Comparison of ENCODE assay signal across 8 cellular contexts in the genomic region with DNA sequence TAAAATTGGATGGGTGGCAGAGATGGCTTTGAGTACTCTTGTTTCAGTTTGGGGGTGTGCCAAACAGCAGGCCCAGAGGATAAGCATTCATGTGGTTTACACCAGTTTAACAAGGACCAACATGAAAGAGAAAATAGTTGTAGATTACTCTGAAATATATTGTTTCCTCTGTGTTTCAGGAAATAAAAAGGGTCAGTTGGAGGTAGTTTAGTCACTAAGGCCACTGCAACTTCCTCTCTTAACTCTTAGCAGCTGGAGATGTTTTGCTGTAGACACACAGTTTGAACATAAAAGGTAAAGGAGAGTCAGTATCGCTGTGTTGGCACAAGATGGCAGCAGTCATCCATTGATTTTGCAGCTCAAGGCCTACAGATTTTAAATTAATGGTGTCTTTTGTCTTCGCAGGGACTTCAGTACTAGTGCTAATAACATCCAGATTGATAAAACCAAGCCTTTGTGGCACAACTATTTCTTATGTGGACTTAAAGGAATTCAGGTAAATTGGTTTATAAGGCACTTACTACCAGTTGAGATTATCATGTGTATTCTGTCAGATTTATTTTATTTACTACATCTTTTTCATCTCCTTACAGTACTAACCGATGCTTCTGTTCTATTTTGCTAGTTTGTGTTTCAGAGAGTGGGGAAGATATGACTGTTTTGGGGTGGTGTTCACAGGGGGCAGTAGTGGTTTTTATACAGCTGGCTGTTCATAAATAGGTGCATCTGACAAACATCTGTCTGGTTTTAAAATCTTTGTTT.
DNase-seq lines count a peak whose midpoint lies in the region; FAIRE-seq and TF ChIP-seq lines count a peak whose summit lies in the region.

No MANE protein-coding gene starts in this region.

- H3K9me3 ChIP-seq in keratinocyte (ENCODE audit: control insufficient read depth, low read depth, low read length), result no peaks in the 10 kb centered on the region

- H3K9me3 Mint-ChIP-seq in HFFc6 (no peaks in the 10 kb centered on the region), MCF 10A (ENCODE audit: unreplicated experiment) (no peaks in the 10 kb centered on the region)
- H3K9me3 Mint-ChIP-seq in T-helper 1 cell treated with Interleukin-12 subunit alpha and Interleukin-12 subunit beta and Interleukin-4 antibody, amounts not matched to agents 30 μg/mL and 1 μg/mL, for 36 hours, result peaks cover 8% of the 10 kb centered on the region

- H3K27ac ChIP-seq in keratinocyte (ENCODE audit: control insufficient read depth, insufficient read depth, low read length), result no peak overlapping the region

- CTCF ChIA-PET in MCF 10A (lab: Yijun Ruan, JAX), result interaction anchor here (0.5 to 4.3 kb wide), 26 partner anchors 10 to 1062 kb away, joined by 3 to 42 read pairs (median 3); partner anchors contain the start of gene FGF7

- H3K4me2 ChIP-seq in keratinocyte (ENCODE audit: control insufficient read depth, extremely low read depth, insufficient read depth, low read depth, low read length), result no peak overlapping the region

- POLR2A ChIA-PET in MCF 10A (lab: Yijun Ruan, JAX), result interaction anchor here (0.6 to 1.3 kb wide), 5 partner anchors 66 to 909 kb away, joined by 3 to 5 read pairs (median 4); partner anchors contain the start of gene GALK2

- no TSS peak for BruUV-seq in MCF 10A (replicated peaks; lab: Mats Ljungman, UMichigan)

- H3K4me1 Mint-ChIP-seq in HFFc6 (ENCODE audit: low read depth) (peaks cover 29% of the 10 kb centered on the region), MCF 10A (ENCODE audit: insufficient read depth, unreplicated experiment) (peaks cover 8% of the 10 kb centered on the region)
- peaks cover 23% of the 10 kb centered on the region for H3K4me1 Mint-ChIP-seq in T-helper 1 cell treated with Interleukin-12 subunit alpha and Interleukin-12 subunit beta and Interleukin-4 antibody, amounts not matched to agents 30 μg/mL and 1 μg/mL, for 36 hours (ENCODE audit: low read depth)

- no peak overlapping the region for H2AFZ ChIP-seq in keratinocyte (ENCODE audit: control insufficient read depth, low read length)

- peak; percentile 35 for DNase-seq in activated naive CD4-positive, alpha-beta T cell treated with Interleukin-2 at 50 U/mL for 16 hours
- no peak for DNase-seq in activated naive CD4-positive, alpha-beta T cell (lab: John Stamatoyannopoulos, UW)
- DNase-seq in HFFc6, result peak; percentile 84
- DNase-seq in NAMALWA (ENCODE audit: low spot score), result peak; percentile 83
- peak; percentile 69 for DNase-seq in MCF 10A (ENCODE audit: unreplicated experiment)
- peak; percentile 2 for DNase-seq in keratinocyte (ENCODE audit: low read depth, low spot score)
- peak; percentile 34 to 35 for DNase-seq in stimulated activated CD4-positive, alpha-beta T cell treated with anti-CD3 and anti-CD28 coated beads, Interleukin-2, amount 100 ng/mL, for 24 hours

- H3K27me3 ChIP-seq in keratinocyte (ENCODE audit: control insufficient read depth, extremely low read depth, insufficient read depth, low read length), result no peaks in the 10 kb centered on the region

- no peak overlapping the region for H3K4me3 ChIP-seq in keratinocyte (ENCODE audit: control insufficient read depth in 2 of 3, extremely low read depth in 1 of 3, insufficient read depth in 2 of 3, low read depth in 1 of 3, low read length in 3 of 3)

- H3K27me3 Mint-ChIP-seq in HFFc6 (ENCODE audit: insufficient read depth) (peaks cover 1% of the 10 kb centered on the region; the same call in 1 of the 2 replicates), MCF 10A (ENCODE audit: insufficient read depth, unreplicated experiment) (no peaks in the 10 kb centered on the region)
- H3K27me3 Mint-ChIP-seq in T-helper 1 cell treated with Interleukin-12 subunit alpha and Interleukin-12 subunit beta and Interleukin-4 antibody, amounts not matched to agents 30 μg/mL and 1 μg/mL, for 36 hours (ENCODE audit: low read depth), result no peaks in the 10 kb centered on the region

- dilution Hi-C loops in keratinocyte (cut with MboI; ENCODE audit: extremely low pct_ligation_motif_present, low sequenced_read_pairs), result no loop called here

- intact Hi-C loops in MCF 10A (cut with micrococcal nuclease), result loop anchor here (1.0 to 5.0 kb wide), 7 partner anchors 187 to 909 kb away; partner anchors contain the start of genes DTWD1 and FAM227B

- H3K36me3 Mint-ChIP-seq in HFFc6 (ENCODE audit: low read depth) (peaks cover 11% of the 10 kb centered on the region), MCF 10A (ENCODE audit: insufficient read depth, unreplicated experiment) (peaks cover 28% of the 10 kb centered on the region)
- peaks cover 28% of the 10 kb centered on the region for H3K36me3 Mint-ChIP-seq in T-helper 1 cell treated with Interleukin-12 subunit alpha and Interleukin-12 subunit beta and Interleukin-4 antibody, amounts not matched to agents 30 μg/mL and 1 μg/mL, for 36 hours (ENCODE audit: low read depth)

- FAIRE-seq in keratinocyte (lab: Jason Lieb, UNC), result peak; percentile 92

- H3K9ac ChIP-seq in keratinocyte (ENCODE audit: control insufficient read depth, extremely low read depth, insufficient read depth, low read length), result no peak overlapping the region

- peaks cover 3 to 6% of the 10 kb centered on the region in 2 experiments for H3K36me3 ChIP-seq in keratinocyte (ENCODE audit: control insufficient read depth in 2 of 2, extremely low read depth in 1 of 2, insufficient read depth in 2 of 2, low read length in 2 of 2)

- H3K4me3 Mint-ChIP-seq in HFFc6, result peak overlapping the region; percentile 15; the same call in 1 of the 2 replicates
- no peak overlapping the region for H3K4me3 Mint-ChIP-seq in T-helper 1 cell treated with Interleukin-12 subunit alpha and Interleukin-12 subunit beta and Interleukin-4 antibody, amounts not matched to agents 30 μg/mL and 1 μg/mL, for 36 hours
- no peak overlapping the region for H3K4me3 Mint-ChIP-seq in MCF 10A (ENCODE audit: unreplicated experiment)

- H3K27ac Mint-ChIP-seq in HFFc6, result peak overlapping the region; percentile 78
- peak overlapping the region; percentile 18 for H3K27ac Mint-ChIP-seq in T-helper 1 cell treated with Interleukin-12 subunit alpha and Interleukin-12 subunit beta and Interleukin-4 antibody, amounts not matched to agents 30 μg/mL and 1 μg/mL, for 36 hours
- H3K27ac Mint-ChIP-seq in MCF 10A (ENCODE audit: low read depth, unreplicated experiment), result peak overlapping the region; percentile 35

- no peaks in the 10 kb centered on the region for H4K20me1 ChIP-seq in keratinocyte (ENCODE audit: control insufficient read depth, extremely low read depth, insufficient read depth, low read length)

- peak; percentile 87 for TF ChIP-seq CTCF in HFFc6 (IDR thresholded peaks at IDR 0.05)
- TF ChIP-seq CTCF in MCF 10A (IDR thresholded peaks at IDR 0.05; ENCODE audit: unreplicated experiment), result peak; percentile 74
- TF ChIP-seq CTCF in keratinocyte (optimal IDR thresholded peaks at IDR 0.05 in 1 of 3, IDR thresholded peaks at IDR 0.05 in 1 of 3, conservative IDR thresholded peaks at IDR 0.05 in 1 of 3; ENCODE audit: extremely low read depth in 1 of 3, insufficient read depth in 2 of 3, low read length in 3 of 3), result peak; percentile 61 to 76 (median 65)

- H3K79me2 ChIP-seq in keratinocyte (ENCODE audit: control insufficient read depth, insufficient read depth, low read length), result no peaks in the 10 kb centered on the region

- H3K9me1 ChIP-seq in keratinocyte (ENCODE audit: control insufficient read depth, extremely low read depth, insufficient read depth, low read length), result no peaks in the 10 kb centered on the region

- no peaks in the 10 kb centered on the region for H3K4me1 ChIP-seq in keratinocyte (ENCODE audit: control insufficient read depth, extremely low read depth, insufficient read depth, low read length)

Comparison
In these comparisons a context has a peak if more than half of its experiments do, and no peak if none do; other contexts are left out.
1. DNase-seq: peak in activated naive CD4-positive, alpha-beta T cell treated with Interleukin-2 at 50 U/mL for 16 hours (single experiment), HFFc6 (single experiment), NAMALWA (single experiment), MCF 10A (single experiment), keratinocyte (single experiment) and stimulated activated CD4-positive, alpha-beta T cell treated with anti-CD3 and anti-CD28 coated beads, Interleukin-2, amount 100 ng/mL, for 24 hours (2 of 2); none in activated naive CD4-positive, alpha-beta T cell (0 of 4).
2. H3K27ac Mint-ChIP-seq: peak in every context shown above with its lines; median percentile 78 in HFFc6; 35 in MCF 10A; 18 in T-helper 1 cell treated with Interleukin-12 subunit alpha and Interleukin-12 subunit beta and Interleukin-4 antibody, amounts not matched to agents 30 μg/mL and 1 μg/mL, for 36 hours.
3. Peak in every context shown above with its lines, with median percentiles within 50 percentile points of each other: CTCF ChIP-seq.